14 cellular contexts compared by ENCODE assay signal in genomic region chr22:28103596-28103995, GRCh38.
DNase-seq lines count a peak whose midpoint lies in the region; ATAC-seq and TF ChIP-seq lines count a peak whose summit lies in the region.
"Had no signal": no experiment of that assay in that cellular context is flagged by ENCODE, and none has a peak within 500 bp of the region (broad histone marks: within the 10 kb centered on the region; RNA-seq: fewer than 3 reads in every experiment).

No MANE protein-coding gene starts in this region.

- no peak overlapping the region for H3K4me3 ChIP-seq in sigmoid colon
- H3K4me3 ChIP-seq: SJCRH30 had no signal

- H3K36me3 ChIP-seq in sigmoid colon: peaks cover 0 to 48% (median 7%) of the 10 kb centered on the region in 4 donors

- DNase-seq in CD1c-positive myeloid dendritic cell (ENCODE audit: extremely low spot score) (peak; percentile 5), LHCN-M2 (ENCODE audit: low read depth) (peak; percentile 32), fibroblast of peridontal ligament (ENCODE audit: extremely low read depth) (peak; percentile 42), sigmoid colon (no peak), erythroblast (lab: John Stamatoyannopoulos, UW) (no peak), mesenteric fat pad (ENCODE audit: low spot score) (no peak)
- DNase-seq: CD4-positive, alpha-beta memory T cell; DMS 273 treated with DMSO at 0.1 percent for 48 hours; Karpas-422; NCI-H1417 treated with DMSO at 0.1 percent for 48 hours; NCI-H2029; NCI-H510A treated with DMSO at 0.1 percent for 48 hours; SJCRH30 had no signal

- no peak for TF ChIP-seq EP300 in sigmoid colon (IDR thresholded peaks at IDR 0.05)

- peak overlapping the region in 3 of 4 donors; percentile 6 to 48 (median 27) for H3K27ac ChIP-seq in sigmoid colon
- H3K27ac ChIP-seq: SJCRH30 had no signal

- 88 to 93% methylated on average over 2 of the region's 2 CpGs for WGBS in sigmoid colon, 2 donors

- TF ChIP-seq POLR2A in sigmoid colon (IDR thresholded peaks at IDR 0.05) (no peak), erythroblast (IDR thresholded peaks at IDR 0.05; ENCODE audit: low read length) (no peak)

- TF ChIP-seq CTCF in sigmoid colon (IDR thresholded peaks at IDR 0.05): no peak

- no peak for ATAC-seq in HG03095 (IDR thresholded peaks at IDR 0.05; ENCODE audit: unreplicated experiment)

- intact Hi-C loops in sigmoid colon (cut with DNase I): no loop called here

- no peaks in the 10 kb centered on the region for H3K9me3 ChIP-seq in sigmoid colon
- H3K9me3 ChIP-seq: SJCRH30 had no signal

- peaks cover 0 to 6% (median 0%) of the 10 kb centered on the region in 4 donors for H3K4me1 ChIP-seq in sigmoid colon

- H3K27me3 ChIP-seq in sigmoid colon: no peaks in the 10 kb centered on the region
- H3K27me3 ChIP-seq: SJCRH30 had no signal

Comparison
In these comparisons a context has a peak if more than half of its experiments do, and no peak if none do; other contexts are left out.
1. DNase-seq: peak in CD1c-positive myeloid dendritic cell (single experiment), LHCN-M2 (single experiment) and fibroblast of peridontal ligament (single experiment); none in sigmoid colon (single experiment), erythroblast (0 of 2) and mesenteric fat pad (single experiment).